Comparison of ENCODE assay signal across 15 cellular contexts in the genomic region with DNA sequence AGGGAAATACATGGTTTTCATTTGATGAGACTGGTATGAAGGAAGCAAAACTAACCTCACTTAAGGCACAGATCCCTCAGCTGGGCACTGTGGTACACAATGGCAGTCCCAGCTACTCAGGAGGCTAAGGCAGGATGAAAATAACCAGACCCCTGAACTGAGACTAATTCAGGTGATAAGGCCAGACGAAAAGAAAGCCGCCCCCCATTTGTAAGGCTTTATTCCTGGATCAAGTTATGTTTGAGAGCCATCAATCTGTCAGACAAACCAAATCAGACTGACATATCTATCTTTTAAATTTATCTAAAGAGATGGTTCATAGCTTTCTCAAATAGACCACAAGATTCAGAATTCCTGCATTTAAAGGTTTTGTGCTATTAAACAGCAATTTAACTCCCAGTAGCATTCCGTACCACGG. TPM values are rescaled to one million over a fixed set of nuclear protein-coding genes. Genes with fewer than 3 reads are reported as not detected.
DNase-seq lines count a peak whose midpoint lies in the region; ATAC-seq and TF ChIP-seq lines count a peak whose summit lies in the region.
"Had no signal": no experiment of that assay in that cellular context is flagged by ENCODE, and none has a peak within 500 bp of the region (broad histone marks: within the 10 kb centered on the region; RNA-seq: fewer than 3 reads in every experiment).

No MANE protein-coding gene starts in this region.

- H3K4me3 ChIP-seq in cardiac muscle cell: no peak overlapping the region
- no peak overlapping the region for H3K4me3 ChIP-seq in gastroesophageal sphincter
- no peak overlapping the region for H3K4me3 ChIP-seq in subcutaneous abdominal adipose tissue (ENCODE audit: low read depth in 1 of 5, low read length in 5 of 5)
- no peak overlapping the region for H3K4me3 ChIP-seq in transverse colon
- no peak overlapping the region for H3K4me3 ChIP-seq in adrenal gland

- DNase-seq in cardiac muscle cell (ENCODE audit: low read depth in 1 of 2, low spot score in 1 of 2): peak in 1 of 2 donors; percentile 65
- DNase-seq in Right ventricle myocardium inferior (ENCODE audit: missing footprints): no peak
- DNase-seq in transverse colon: no peak
- DNase-seq in superior temporal gyrus (ENCODE audit: extremely low spot score): no peak
- no peak for DNase-seq in adrenal gland
- DNase-seq: activated CD4-positive, CD25-positive, alpha-beta regulatory T cell; brain microvascular endothelial cell; kidney; NCI-H2029 treated with DMSO at 0.1 percent for 48 hours; OCI-M1 had no signal

- in situ Hi-C loops in transverse colon (cut with MboI; ENCODE audit: low pct_ligation_motif_present in 1 of 4, low pct_unique_long_range_greater_than_20kb in 1 of 4, low sequenced_read_pairs in 3 of 4): loop anchor here in 2 of 4 donors (25.0 kb wide), 1 partner anchor 435 kb away; no protein-coding TSS in a partner anchor

- ATAC-seq in Right ventricle myocardium inferior (no peak), gastroesophageal sphincter (no peak)

- intact Hi-C loops in Right ventricle myocardium inferior (cut with DNase I): loop anchor here (10.0 kb wide), 1 partner anchor 432 kb away; no protein-coding TSS in a partner anchor
- intact Hi-C loops in transverse colon (cut with DNase I; ENCODE audit: low total_unique reads): loop anchor here (10.0 kb wide), 1 partner anchor 212 kb away; no protein-coding TSS in a partner anchor
- intact Hi-C loops in adrenal gland (cut with DNase I): loop anchor here in 1 of 2 donors (5.0 kb wide), 1 partner anchor 145 kb away; a partner anchor contains a TSS

- peak overlapping the region in 1 of 5 donors; percentile 14 for H3K9ac ChIP-seq in subcutaneous abdominal adipose tissue (ENCODE audit: low read length in 5 of 5)
- H3K9ac ChIP-seq: parathyroid adenoma had no signal

- peaks cover 42% of the 10 kb centered on the region for H3K4me1 ChIP-seq in cardiac muscle cell (ENCODE audit: low read depth)
- peaks cover 13 to 85% (median 29%) of the 10 kb centered on the region in 3 donors for H3K4me1 ChIP-seq in gastroesophageal sphincter
- H3K4me1 ChIP-seq in subcutaneous abdominal adipose tissue (ENCODE audit: control insufficient read depth in 5 of 5, insufficient read depth in 5 of 5, low read length in 5 of 5): peaks cover 8 to 46% (median 38%) of the 10 kb centered on the region in 5 donors
- peaks cover 22 to 83% (median 55%) of the 10 kb centered on the region in 4 donors for H3K4me1 ChIP-seq in transverse colon
- peaks cover 19 to 54% of the 10 kb centered on the region in 2 donors for H3K4me1 ChIP-seq in adrenal gland (replicated peaks in 1 of 2)

- WGBS in gastroesophageal sphincter (ENCODE audit: low coverage in 1 of 2), 2 donors: 35 to 43% methylated on average over 4 of the region's 4 CpGs
- 55 to 82% methylated on average over 2 to 4 of the region's 4 CpGs for WGBS in transverse colon (ENCODE audit: low coverage in 1 of 2), 2 donors
- WGBS in adrenal gland, 4 donors: 64 to 70% (median 69%) methylated on average over 4 of the region's 4 CpGs

- TF ChIP-seq EP300 in gastroesophageal sphincter (IDR thresholded peaks at IDR 0.05): no peak
- no peak for TF ChIP-seq EP300 in transverse colon (IDR thresholded peaks at IDR 0.05; ENCODE audit: low read depth)

- TF ChIP-seq CTCF in cardiac muscle cell (IDR thresholded peaks at IDR 0.05; ENCODE audit: low read depth, low read length): no peak
- no peak for TF ChIP-seq CTCF in VCaP (conservative IDR thresholded peaks at IDR 0.05)
- no peak for TF ChIP-seq CTCF in gastroesophageal sphincter (IDR thresholded peaks at IDR 0.05)
- TF ChIP-seq CTCF in transverse colon (IDR thresholded peaks at IDR 0.05): no peak
- no peak for TF ChIP-seq CTCF in adrenal gland (IDR thresholded peaks at IDR 0.05)

- TF ChIP-seq POLR2A in gastroesophageal sphincter (IDR thresholded peaks at IDR 0.05): no peak
- no peak for TF ChIP-seq POLR2A in transverse colon (IDR thresholded peaks at IDR 0.05)
- no peak for TF ChIP-seq POLR2A in adrenal gland (IDR thresholded peaks at IDR 0.05)

- peaks cover 56% of the 10 kb centered on the region for H3K36me3 ChIP-seq in cardiac muscle cell
- H3K36me3 ChIP-seq in gastroesophageal sphincter: peaks cover 9 to 76% of the 10 kb centered on the region in 2 donors
- H3K36me3 ChIP-seq in subcutaneous abdominal adipose tissue (ENCODE audit: control insufficient read depth in 5 of 5, insufficient read depth in 5 of 5, low read length in 5 of 5): peaks cover 48 to 70% (median 66%) of the 10 kb centered on the region in 5 donors
- peaks cover 0 to 56% (median 22%) of the 10 kb centered on the region in 4 donors for H3K36me3 ChIP-seq in transverse colon
- H3K36me3 ChIP-seq in adrenal gland (replicated peaks in 1 of 2): peaks cover 0 to 66% of the 10 kb centered on the region in 2 donors

- no peaks in the 10 kb centered on the region for H3K9me3 ChIP-seq in cardiac muscle cell (ENCODE audit: low read depth)
- H3K9me3 ChIP-seq in gastroesophageal sphincter: no peaks in the 10 kb centered on the region
- no peaks in the 10 kb centered on the region for H3K9me3 ChIP-seq in subcutaneous abdominal adipose tissue (ENCODE audit: control insufficient read depth in 5 of 5, low read length in 5 of 5)
- no peaks in the 10 kb centered on the region for H3K9me3 ChIP-seq in transverse colon
- no peaks in the 10 kb centered on the region for H3K9me3 ChIP-seq in adrenal gland (replicated peaks in 1 of 3)

- H3K27me3 ChIP-seq in cardiac muscle cell: no peaks in the 10 kb centered on the region
- no peaks in the 10 kb centered on the region for H3K27me3 ChIP-seq in gastroesophageal sphincter
- no peaks in the 10 kb centered on the region for H3K27me3 ChIP-seq in subcutaneous abdominal adipose tissue (ENCODE audit: control insufficient read depth in 5 of 5, insufficient read depth in 4 of 5, low read length in 5 of 5)
- H3K27me3 ChIP-seq in transverse colon: no peaks in the 10 kb centered on the region
- no peaks in the 10 kb centered on the region for H3K27me3 ChIP-seq in adrenal gland
- H3K27me3 ChIP-seq: brain microvascular endothelial cell had no signal

- H3K27ac ChIP-seq in cardiac muscle cell (peak overlapping the region; percentile 55), VCaP (peak overlapping the region; percentile 95), gastroesophageal sphincter (peak overlapping the region in 3 of 4 donors; percentile 21 to 32 (median 25)), subcutaneous abdominal adipose tissue (ENCODE audit: low read depth, low read length) (peak overlapping the region; percentile 7), transverse colon (peak overlapping the region in 1 of 4 donors; percentile 1), adrenal gland (no peak overlapping the region)
- H3K27ac ChIP-seq: brain microvascular endothelial cell, C4-2B had no signal

RNA-seq across cellular contexts. Expression of a gene that starts 4.1 kb away (rescaled TPM):
- total RNA-seq in cardiac muscle cell (79.6 and 118 TPM in 2 replicates), Right ventricle myocardium inferior (49.7 TPM), gastroesophageal sphincter (100 to 1,000 TPM in 2 of 4 donors, 10 to 100 TPM in 2; 39.0 to 109 (median 73.4) TPM), transverse colon (100 to 1,000 TPM in 2 of 4 donors, 10 to 100 TPM in 2; 75.6 to 153 (median 95.0) TPM), adrenal gland (100 to 1,000 TPM in 2 of 8 donors, 10 to 100 TPM in 6; 39.8 to 153 (median 82.6) TPM)
- polyA plus RNA-seq in cardiac muscle cell (136 and 179 TPM in 2 replicates), adrenal gland (100 to 1,000 TPM; 125 to 248 (median 146) TPM)

RNA-seq across cellular contexts. Expression of a gene that starts 31.0 kb away (rescaled TPM):
- total RNA-seq in cardiac muscle cell (8.8 and 10.5 TPM in 2 replicates), Right ventricle myocardium inferior (6.1 TPM), gastroesophageal sphincter (10 to 100 TPM in 1 of 4 donors, 1 to 10 TPM in 3; 5.9 to 11.2 (median 6.9) TPM), transverse colon (1 to 10 TPM in 3 of 4 donors, not detected in 1; 1.8 to 5.9 (median 3.8) TPM), adrenal gland (10 to 100 TPM in 6 of 8 donors, 1 to 10 TPM in 2; 8.8 to 19.5 (median 12.4) TPM)
- polyA plus RNA-seq in cardiac muscle cell (18.0 and 18.5 TPM in 2 replicates), adrenal gland (10 to 100 TPM; 24.5 to 25.7 (median 25.1) TPM)

Comparison
In these comparisons a context has a peak if more than half of its experiments do, and no peak if none do; other contexts are left out.
1. H3K27ac ChIP-seq: peak in cardiac muscle cell (single experiment), VCaP (single experiment), gastroesophageal sphincter (3 of 4) and subcutaneous abdominal adipose tissue (single experiment); none in adrenal gland (0 of 5).